In genomic region chr10:97235353-97235752, GRCh38 we compare ENCODE assay signal across 2 cellular contexts.
A peak's percentile ranks its signal among the peaks of the same experiment; 100 is the strongest.
TF ChIP-seq lines count a peak whose summit lies in the region.

No MANE protein-coding gene starts in this region.

TF ChIP-seq in HepG2, 621 proteins besides CTCF, POLR2A, EP300 and RAD21:
- no peak for TF ChIP-seq TOPORS (CRISPR knock-in tag; IDR thresholded peaks at IDR 0.05)
- TF ChIP-seq ZNF629 (CRISPR knock-in tag; conservative IDR thresholded peaks at IDR 0.05), result peak; percentile 51; the same call in 1 of the 2 replicates
TF ChIP-seq in HepG2: peak in this region for 1.

TF ChIP-seq in K562, 482 proteins besides CTCF, POLR2A, EP300 and RAD21:
- TF ChIP-seq BACH1 (tag; IDR thresholded peaks at IDR 0.05) (no peak), ARID3A (IDR thresholded peaks at IDR 0.05; ENCODE audit: borderline replicate concordance, low read depth, low read length) (no peak), RBM25 (IDR thresholded peaks at IDR 0.05; ENCODE audit: low read depth, low read length, severe bottlenecking) (peak; percentile 84), ZFP1 (CRISPR knock-in tag; IDR thresholded peaks at IDR 0.05) (no peak), ZNF766 (CRISPR knock-in tag; conservative IDR thresholded peaks at IDR 0.05) (no peak)
